ENCODE assay signal across 13 cellular contexts in genomic region chr6:27213544-27214125, GRCh38. TPM values are rescaled to one million over a fixed set of nuclear protein-coding genes. Genes with fewer than 3 reads are reported as not detected.
DNase-seq lines count a peak whose midpoint lies in the region; ATAC-seq and TF ChIP-seq lines count a peak whose summit lies in the region.
"Had no signal": no experiment of that assay in that cellular context is flagged by ENCODE, and none has a peak within 500 bp of the region (broad histone marks: within the 10 kb centered on the region; RNA-seq: fewer than 3 reads in every experiment).

No MANE protein-coding gene starts in this region.

- H3K27me3 ChIP-seq in GM06990 (replicated peaks; ENCODE audit: control insufficient read depth, insufficient read depth, low read length), result no peaks in the 10 kb centered on the region
- H3K27me3 ChIP-seq in MG63, result no peaks in the 10 kb centered on the region
- no peaks in the 10 kb centered on the region for H3K27me3 ChIP-seq in brain microvascular endothelial cell (replicated peaks)
- no peaks in the 10 kb centered on the region for H3K27me3 ChIP-seq in mesendoderm (ENCODE audit: insufficient read depth, low read length, poor library complexity)
- H3K27me3 ChIP-seq in tibial nerve, result peaks cover 0 to 23% of the 10 kb centered on the region in 2 donors
- H3K27me3 ChIP-seq: SJSA1 had no signal

- no CpG with 5 or more reads among the region's 29 CpGs for WGBS in mesendoderm (ENCODE audit: extremely low coverage, insufficient coverage, low lambda C conversion rate)
- WGBS in tibial nerve, 2 donors, result 35 to 43% methylated on average over 27 to 29 of the region's 29 CpGs

- TF ChIP-seq EP300 in tibial nerve (IDR thresholded peaks at IDR 0.05), result no peak

- H3K9ac ChIP-seq in mesendoderm (ENCODE audit: low read length), result no peak overlapping the region

- no peak overlapping the region for H3K4me3 ChIP-seq in GM06990 (replicated peaks; ENCODE audit: low read depth, low read length)
- peak overlapping the region; percentile 65 for H3K4me3 ChIP-seq in MG63
- H3K4me3 ChIP-seq in brain microvascular endothelial cell (ENCODE audit: low read depth, low read length), result peak overlapping the region; percentile 44
- peak overlapping the region; percentile 58 for H3K4me3 ChIP-seq in mesendoderm (ENCODE audit: low read length)
- H3K4me3 ChIP-seq in tibial nerve, result no peak overlapping the region
- H3K4me3 ChIP-seq: SJSA1, skin epidermis, thoracic aorta had no signal

- no peak overlapping the region for H3K27ac ChIP-seq in brain microvascular endothelial cell
- no peak overlapping the region for H3K27ac ChIP-seq in mesendoderm (ENCODE audit: low read depth, low read length)
- H3K27ac ChIP-seq in tibial nerve, result no peak overlapping the region
- H3K27ac ChIP-seq: SJSA1, skin epidermis, thoracic aorta had no signal

- H3K79me1 ChIP-seq in mesendoderm (ENCODE audit: low read length), result no peaks in the 10 kb centered on the region

- no peak overlapping the region for H3K18ac ChIP-seq in mesendoderm (ENCODE audit: low read length)

- in situ Hi-C loops in brain microvascular endothelial cell (cut with HindIII; ENCODE audit: low pct_ligation_motif_present, low sequenced_read_pairs), result no loop called here

- no peaks in the 10 kb centered on the region for H3K79me2 ChIP-seq in mesendoderm (ENCODE audit: control insufficient read depth, insufficient read depth, low read length)

- ATAC-seq in GM18858 (IDR thresholded peaks at IDR 0.05; ENCODE audit: unreplicated experiment) (no peak), HG02981 (IDR thresholded peaks at IDR 0.05; ENCODE audit: unreplicated experiment) (no peak)

- H4K5ac ChIP-seq in mesendoderm (ENCODE audit: low read length), result no peak overlapping the region

- H2BK5ac ChIP-seq in mesendoderm (ENCODE audit: low read length), result no peak overlapping the region

- H4K8ac ChIP-seq in mesendoderm (ENCODE audit: low read depth, low read length), result no peak overlapping the region

- no peaks in the 10 kb centered on the region for H3K4me1 ChIP-seq in mesendoderm (ENCODE audit: control insufficient read depth, low read depth, low read length)
- peaks cover 0 to 3% (median 0%) of the 10 kb centered on the region in 4 donors for H3K4me1 ChIP-seq in tibial nerve
- H3K4me1 ChIP-seq: SJSA1 had no signal

- no peak overlapping the region for H3K56ac ChIP-seq in mesendoderm (ENCODE audit: low read length)

- no peak overlapping the region for H2AK5ac ChIP-seq in mesendoderm (ENCODE audit: low read length)

- no peak overlapping the region for H2BK15ac ChIP-seq in mesendoderm (replicated peaks; ENCODE audit: low read depth)

- H3K36me3 ChIP-seq in GM06990 (ENCODE audit: control insufficient read depth, insufficient read depth, low read length), result no peaks in the 10 kb centered on the region
- no peaks in the 10 kb centered on the region for H3K36me3 ChIP-seq in MG63
- H3K36me3 ChIP-seq in brain microvascular endothelial cell (replicated peaks), result no peaks in the 10 kb centered on the region
- no peaks in the 10 kb centered on the region for H3K36me3 ChIP-seq in mesendoderm (ENCODE audit: control insufficient read depth, insufficient read depth, low read length)
- H3K36me3 ChIP-seq in tibial nerve, result no peaks in the 10 kb centered on the region
- H3K36me3 ChIP-seq: SJSA1, thoracic aorta had no signal

- TF ChIP-seq CTCF in GM06990 (IDR thresholded peaks at IDR 0.05; ENCODE audit: insufficient read depth, low read length, poor library complexity, severe bottlenecking), result no peak
- TF ChIP-seq CTCF in brain microvascular endothelial cell (IDR thresholded peaks at IDR 0.05; ENCODE audit: low read depth, low read length, missing control alignments), result no peak
- no peak for TF ChIP-seq CTCF in tibial nerve (IDR thresholded peaks at IDR 0.05)

- DNase-seq in GM06990 (ENCODE audit: extremely low read depth, insufficient read length) (peak; percentile 51), MG63 (peak; percentile 53), brain microvascular endothelial cell (peak; percentile 65), mesendoderm (peak; percentile 82), tibial nerve (ENCODE audit: low spot score in 2 of 2) (no peak), mesenteric fat pad (ENCODE audit: low spot score) (no peak)
- DNase-seq: immature natural killer cell, Karpas-422 had no signal

- no peak overlapping the region for H3K4ac ChIP-seq in mesendoderm (ENCODE audit: low read depth, low read length)

- H3K9me3 ChIP-seq in MG63, result no peaks in the 10 kb centered on the region
- peaks cover 0 to 34% (median 0%) of the 10 kb centered on the region in 4 donors for H3K9me3 ChIP-seq in tibial nerve
- H3K9me3 ChIP-seq: thoracic aorta had no signal

- H3K4me2 ChIP-seq in mesendoderm (ENCODE audit: low read length), result no peak overlapping the region

- H2BK120ac ChIP-seq in mesendoderm (ENCODE audit: low read depth, low read length), result no peak overlapping the region

- no peak for TF ChIP-seq POLR2A in tibial nerve (IDR thresholded peaks at IDR 0.05)

- H3K23ac ChIP-seq in mesendoderm (ENCODE audit: low read length), result no peak overlapping the region

RNA-seq across cellular contexts. Expression of gene PRSS16, which starts 33.9 kb away (rescaled TPM):
- 0.33 TPM in 1 of 2 replicates, not detected in the other for total RNA-seq in MG63 (2014; rRNA removed; shearing (Covaris generic); ENCODE audit: low replicate concordance)
- polyA plus RNA-seq in mesendoderm (2013, experiment 1 of 2), result 8.8 TPM
- 9.5 TPM for polyA plus RNA-seq in mesendoderm (2013, experiment 2 of 2)
- total RNA-seq in tibial nerve, result not detected
- total RNA-seq in mesenteric fat pad, result 0.19 TPM
- total RNA-seq: SJSA1, thoracic aorta had no signal

Comparison
In these comparisons a context has a peak if more than half of its experiments do, and no peak if none do; other contexts are left out.
1. DNase-seq: peak in GM06990 (single experiment), MG63 (single experiment), brain microvascular endothelial cell (single experiment) and mesendoderm (single experiment); none in tibial nerve (0 of 2) and mesenteric fat pad (single experiment).
2. H3K4me3 ChIP-seq: peak in MG63 (single experiment), brain microvascular endothelial cell (single experiment) and mesendoderm (single experiment); none in GM06990 (single experiment) and tibial nerve (0 of 4).